Comparison of ENCODE assay signal across 8 cellular contexts in genomic region chr11:10654211-10655150, GRCh38. TPM values are rescaled to one million over a fixed set of nuclear protein-coding genes. Genes with fewer than 3 reads are reported as not detected.
DNase-seq lines count a peak whose midpoint lies in the region; ATAC-seq and TF ChIP-seq lines count a peak whose summit lies in the region.

No MANE protein-coding gene starts in this region.

- in situ Hi-C loops in gastrocnemius medialis (cut with MboI; ENCODE audit: low sequenced_read_pairs in 4 of 4) = loop anchor here in 2 of 4 donors (10.0 to 25.0 kb wide), 2 partner anchors 117 to 250 kb away; partner anchors contain the start of gene RNF141 (in 1 of the 2)

- H3K9me3 Mint-ChIP-seq in activated naive CD8-positive, alpha-beta T cell treated with anti-CD3 and anti-CD28 coated beads, Interleukin-2, amount 10 ng/mL, durations not matched to agents 7 days and 5 days = no peaks in the 10 kb centered on the region
- no peaks in the 10 kb centered on the region for H3K9me3 Mint-ChIP-seq in activated naive CD8-positive, alpha-beta T cell treated with anti-CD3 and anti-CD28 coated beads for 36 hours

- H3K4me3 ChIP-seq in adrenal gland (no peak overlapping the region), gastrocnemius medialis (no peak overlapping the region)

- TF ChIP-seq POLR2A in adrenal gland (IDR thresholded peaks at IDR 0.05) = no peak
- TF ChIP-seq POLR2A in gastrocnemius medialis (IDR thresholded peaks at IDR 0.05) = no peak

- WGBS in adrenal gland, 4 donors = 64 to 73% (median 67%) methylated on average over 2 to 3 of the region's 3 CpGs

- TF ChIP-seq CTCF in adrenal gland (IDR thresholded peaks at IDR 0.05) = peak; percentile 25 to 74 (median 62)
- peak; percentile 62 to 79 (median 69) for TF ChIP-seq CTCF in gastrocnemius medialis (IDR thresholded peaks at IDR 0.05 in 4 of 5, conservative IDR thresholded peaks at IDR 0.05 in 1 of 5)

- H3K4me1 ChIP-seq in adrenal gland (replicated peaks in 1 of 2) = peaks cover 40 to 65% of the 10 kb centered on the region in 2 donors
- peaks cover 19 to 42% of the 10 kb centered on the region in 2 donors for H3K4me1 ChIP-seq in gastrocnemius medialis

- no peaks in the 10 kb centered on the region for H3K27me3 ChIP-seq in adrenal gland
- no peaks in the 10 kb centered on the region for H3K27me3 ChIP-seq in gastrocnemius medialis

- peak; percentile 82 for ATAC-seq in activated naive CD8-positive, alpha-beta T cell treated with anti-CD3 and anti-CD28 coated beads, Interleukin-2, amount 10 ng/mL, durations not matched to agents 7 days and 5 days (ENCODE audit: low read depth)
- ATAC-seq in HG03039 (IDR thresholded peaks at IDR 0.05; ENCODE audit: unreplicated experiment) (peak; percentile 38), left ventricle myocardium superior (peak; percentile 72), gastrocnemius medialis (peak; percentile 65 to 88), GM19023 (IDR thresholded peaks at IDR 0.05; ENCODE audit: unreplicated experiment) (no peak)

- H3K36me3 ChIP-seq in adrenal gland (replicated peaks in 1 of 2) (no peaks in the 10 kb centered on the region), gastrocnemius medialis (no peaks in the 10 kb centered on the region)

- DNase-seq in activated naive CD8-positive, alpha-beta T cell treated with anti-CD3 and anti-CD28 coated beads, Interleukin-2, amount 10 ng/mL, durations not matched to agents 7 days and 5 days = no peak
- no peak for DNase-seq in activated naive CD8-positive, alpha-beta T cell treated with anti-CD3 and anti-CD28 coated beads for 36 hours
- peak; percentile 63 for DNase-seq in NOMO-1 treated with DMSO at 0.1 percent for 48 hours (lab: John Stamatoyannopoulos, UW; ENCODE audit: unreplicated experiment)
- peak in 3 of 7 donors; percentile 33 to 53 (median 51) for DNase-seq in adrenal gland
- no peak for DNase-seq in left ventricle myocardium superior
- DNase-seq in gastrocnemius medialis = no peak

- no peaks in the 10 kb centered on the region for H3K36me3 Mint-ChIP-seq in activated naive CD8-positive, alpha-beta T cell treated with anti-CD3 and anti-CD28 coated beads, Interleukin-2, amount 10 ng/mL, durations not matched to agents 7 days and 5 days
- no peaks in the 10 kb centered on the region for H3K36me3 Mint-ChIP-seq in activated naive CD8-positive, alpha-beta T cell treated with anti-CD3 and anti-CD28 coated beads for 36 hours

- H3K4me3 Mint-ChIP-seq in activated naive CD8-positive, alpha-beta T cell treated with anti-CD3 and anti-CD28 coated beads, Interleukin-2, amount 10 ng/mL, durations not matched to agents 7 days and 5 days = no peak overlapping the region
- no peak overlapping the region for H3K4me3 Mint-ChIP-seq in activated naive CD8-positive, alpha-beta T cell treated with anti-CD3 and anti-CD28 coated beads for 36 hours

- H3K27ac Mint-ChIP-seq in activated naive CD8-positive, alpha-beta T cell treated with anti-CD3 and anti-CD28 coated beads, Interleukin-2, amount 10 ng/mL, durations not matched to agents 7 days and 5 days = no peak overlapping the region
- no peak overlapping the region for H3K27ac Mint-ChIP-seq in activated naive CD8-positive, alpha-beta T cell treated with anti-CD3 and anti-CD28 coated beads for 36 hours

- intact Hi-C loops in adrenal gland (cut with DNase I) = loop anchor here (5.0 to 10.0 kb wide), 3 partner anchors 80 to 240 kb away; no protein-coding TSS in a partner anchor
- intact Hi-C loops in left ventricle myocardium superior (cut with micrococcal nuclease) = no loop called here
- intact Hi-C loops in gastrocnemius medialis (cut with DNase I; ENCODE audit: low total_unique reads) = loop anchor here (1.0 to 5.0 kb wide), 4 partner anchors 82 to 248 kb away; partner anchors contain the start of gene RNF141

- H3K4me1 Mint-ChIP-seq in activated naive CD8-positive, alpha-beta T cell treated with anti-CD3 and anti-CD28 coated beads, Interleukin-2, amount 10 ng/mL, durations not matched to agents 7 days and 5 days = peaks cover 15% of the 10 kb centered on the region
- peaks cover 16% of the 10 kb centered on the region for H3K4me1 Mint-ChIP-seq in activated naive CD8-positive, alpha-beta T cell treated with anti-CD3 and anti-CD28 coated beads for 36 hours

- peaks cover 0 to 4% (median 0%) of the 10 kb centered on the region in 3 donors for H3K9me3 ChIP-seq in adrenal gland (replicated peaks in 1 of 3)
- no peaks in the 10 kb centered on the region for H3K9me3 ChIP-seq in gastrocnemius medialis

- peak overlapping the region in 3 of 5 donors; percentile 7 to 92 (median 51) for H3K27ac ChIP-seq in adrenal gland
- H3K27ac ChIP-seq in gastrocnemius medialis = peak overlapping the region in 3 of 4 donors; percentile 36 to 87 (median 81)

- peaks cover 2% of the 10 kb centered on the region for H3K27me3 Mint-ChIP-seq in activated naive CD8-positive, alpha-beta T cell treated with anti-CD3 and anti-CD28 coated beads, Interleukin-2, amount 10 ng/mL, durations not matched to agents 7 days and 5 days
- H3K27me3 Mint-ChIP-seq in activated naive CD8-positive, alpha-beta T cell treated with anti-CD3 and anti-CD28 coated beads for 36 hours = no peaks in the 10 kb centered on the region

- POLR2A ChIA-PET in activated naive CD8-positive, alpha-beta T cell treated with anti-CD3 and anti-CD28 coated beads, Interleukin-2, amount 10 ng/mL, durations not matched to agents 7 days and 5 days (lab: Charles Lee) = interaction anchor here (1.0 to 1.2 kb wide), 2 partner anchors 241 to 248 kb away, joined by 3 to 4 read pairs; no protein-coding TSS in a partner anchor

RNA-seq across cellular contexts. Expression of gene IRAG1, which starts 39.1 kb away (rescaled TPM):
- total RNA-seq in activated naive CD8-positive, alpha-beta T cell treated with anti-CD3 and anti-CD28 coated beads, Interleukin-2, amount 10 ng/mL, durations not matched to agents 7 days and 5 days = not detected
- not detected for total RNA-seq in activated naive CD8-positive, alpha-beta T cell treated with anti-CD3 and anti-CD28 coated beads for 36 hours
- total RNA-seq in adrenal gland (10 to 100 TPM in 6 of 8 donors, 1 to 10 TPM in 2; 8.1 to 33.9 (median 16.9) TPM), left ventricle myocardium superior (5.2 TPM), gastrocnemius medialis (1 to 10 TPM; 1.6 to 7.6 (median 3.6) TPM)
- polyA plus RNA-seq in adrenal gland = 10 to 100 TPM in 1 of 3 donors, 1 to 10 TPM in 2; 5.6 to 21.5 (median 7.1) TPM
